ENCODE assay signal across 26 cellular contexts in the genomic region with DNA sequence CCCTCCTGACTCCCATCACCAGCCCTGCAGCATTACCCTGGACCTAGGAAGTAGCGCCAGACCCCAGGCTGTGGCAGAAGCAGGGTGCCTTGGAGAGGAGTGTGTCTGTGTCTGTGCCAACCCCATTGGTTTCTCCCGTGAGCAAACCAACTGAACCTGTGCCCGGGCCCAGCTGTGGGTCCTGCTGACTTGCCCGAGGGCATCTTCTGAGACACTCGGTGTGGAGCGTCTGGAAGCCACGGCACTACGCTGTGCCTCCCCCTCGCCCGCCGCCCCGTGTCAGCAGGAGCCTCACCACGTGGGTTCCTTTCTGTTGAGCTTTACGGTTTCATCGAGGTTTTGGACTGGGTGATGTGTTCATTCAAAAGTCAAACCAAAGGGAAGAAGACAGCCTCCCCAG. TPM values are rescaled to one million over a fixed set of nuclear protein-coding genes. Genes with fewer than 3 reads are reported as not detected.
A peak's percentile ranks its signal among the peaks of the same experiment; 100 is the strongest.
DNase-seq lines count a peak whose midpoint lies in the region; ATAC-seq, FAIRE-seq and TF ChIP-seq lines count a peak whose summit lies in the region.
"Had no signal": no experiment of that assay in that cellular context is flagged by ENCODE, and none has a peak within 500 bp of the region (broad histone marks: within the 10 kb centered on the region; RNA-seq: fewer than 3 reads in every experiment).

No MANE protein-coding gene starts in this region.

- TF ChIP-seq POLR2A in IMR-90 (IDR thresholded peaks at IDR 0.05; ENCODE audit: low read depth, low read length) (no peak), K562 (conservative IDR thresholded peaks at IDR 0.05) (no peak)

- no peak overlapping the region for H3K18ac ChIP-seq in IMR-90 (ENCODE audit: low read depth, low read length)

- CTCF ChIA-PET in IMR-90 (lab: Yijun Ruan, JAX), result no interaction called here
- CTCF ChIA-PET in K562 (lab: Yijun Ruan, JAX; ENCODE audit: low intra/inter-chr PET ratio), result no interaction called here

- intact Hi-C loops in IMR-90 (cut with micrococcal nuclease) (no loop called here), K562 (cut with micrococcal nuclease) (no loop called here), sciatic nerve (cut with DNase I) (no loop called here)

- DNase-seq in IMR-90, result no peak
- DNase-seq in K562 (ENCODE audit: extremely low read depth in 1 of 4, low spot score in 3 of 4), result no peak
- DNase-seq in sciatic nerve (ENCODE audit: low spot score), result no peak
- no peak for DNase-seq in stimulated activated naive CD8-positive, alpha-beta T cell treated with anti-CD3 and anti-CD28 coated beads, Interleukin-15, Interleukin-2, amounts not matched to agents 100 U/mL and 50 U/mL, for 24 hours
- DNase-seq in GM23248, result no peak
- DNase-seq in NCI-H510A (lab: John Stamatoyannopoulos, UW), result no peak
- DNase-seq: Calu3; CD4-positive, alpha-beta memory T cell; COR-L47; DMS53; DMS79 treated with DMSO at 0.1 percent for 48 hours; GF-D8; H9; HFFc6 had no signal

- no peak overlapping the region for H3K23ac ChIP-seq in IMR-90 (ENCODE audit: low read depth, low read length)

- H3K79me1 ChIP-seq in IMR-90 (ENCODE audit: low read depth in 1 of 2, low read length in 2 of 2), result no peaks in the 10 kb centered on the region; a peak in 1 of 4 replicates

- POLR2A ChIA-PET in IMR-90 (lab: Charles Lee; ENCODE audit: unreplicated experiment), result no interaction called here
- POLR2A ChIA-PET in K562 (lab: Yijun Ruan, JAX), result no interaction called here

- no peak overlapping the region for H2BK120ac ChIP-seq in IMR-90 (ENCODE audit: low read depth, low read length)

- no peak overlapping the region for H2AK5ac ChIP-seq in IMR-90 (ENCODE audit: low read depth, low read length)

- no peak overlapping the region for H4K8ac ChIP-seq in IMR-90 (ENCODE audit: low read depth in 2 of 2, low read length in 2 of 2)

- H2AFZ ChIP-seq in IMR-90 (replicated peaks; ENCODE audit: low read length, poor library complexity) (no peak overlapping the region), K562 (ENCODE audit: low read depth, low read length) (no peak overlapping the region), GM23248 (no peak overlapping the region)

- no peaks in the 10 kb centered on the region for H3K79me2 ChIP-seq in K562 (ENCODE audit: control insufficient read depth, insufficient read depth, low read length)
- no peaks in the 10 kb centered on the region for H3K79me2 ChIP-seq in GM23248 (ENCODE audit: insufficient read depth)

- H3K4me1 ChIP-seq in BLaER1 (peaks cover 78% of the 10 kb centered on the region), IMR-90 (ENCODE audit: control insufficient read depth, insufficient read depth, low read length) (no peaks in the 10 kb centered on the region), K562 (replicated peaks in 1 of 2; ENCODE audit: control insufficient read depth in 2 of 2, insufficient read depth in 2 of 2, low read length in 2 of 2) (peaks cover 0 to 15% of the 10 kb centered on the region in 2 experiments; a peak in 1 of 5 replicates), GM23248 (ENCODE audit: insufficient read depth) (no peaks in the 10 kb centered on the region)
- H3K4me1 ChIP-seq in BLaER1 treated with 17β-estradiol and CSF1 and Interleukin-3, amounts not matched to agents 10 nM and 100 nM, result peaks cover 42 to 78% (median 69%) of the 10 kb centered on the region in 10 experiments

- no peak overlapping the region for H4K91ac ChIP-seq in IMR-90 (ENCODE audit: insufficient read depth, low read depth, low read length)

- H3K4me3 ChIP-seq in BLaER1 (no peak overlapping the region), IMR-90 (ENCODE audit: insufficient read depth, low read depth, low read length) (no peak overlapping the region), K562 (no peak overlapping the region), GM23248 (no peak overlapping the region)
- H3K4me3 ChIP-seq in BLaER1 treated with 17β-estradiol and CSF1 and Interleukin-3, amounts not matched to agents 10 nM and 100 nM, result no peak overlapping the region

- no peak overlapping the region for H4K5ac ChIP-seq in IMR-90 (ENCODE audit: low read depth, low read length)

- H3K4ac ChIP-seq in IMR-90 (ENCODE audit: low read depth, low read length), result no peak overlapping the region

- no peaks in the 10 kb centered on the region for H3K9me2 ChIP-seq in GM23248 (ENCODE audit: insufficient read depth)

- FAIRE-seq in K562 (lab: Jason Lieb, UNC), result no peak
- FAIRE-seq: GM12891, GM18507, H1 had no signal

- H3F3A ChIP-seq in GM23248 (ENCODE audit: insufficient read depth), result no peaks in the 10 kb centered on the region

- H3K9me3 ChIP-seq in BLaER1 (0 out of 2 replicates have a peak, but pooled peaks cover 5% of the 10 kb centered on the region), IMR-90 (ENCODE audit: control insufficient read depth, insufficient read depth, low read length) (no peaks in the 10 kb centered on the region), K562 (replicated peaks; ENCODE audit: control insufficient read depth, insufficient read depth, low read depth, low read length) (no peaks in the 10 kb centered on the region), GM23248 (ENCODE audit: low read depth) (no peaks in the 10 kb centered on the region)
- peaks cover 0 to 8% (median 0%) of the 10 kb centered on the region in 11 experiments; a peak in 4 of 22 replicates for H3K9me3 ChIP-seq in BLaER1 treated with 17β-estradiol and CSF1 and Interleukin-3, amounts not matched to agents 10 nM and 100 nM (replicated peaks in 1 of 11)

- in situ Hi-C loops in IMR-90 (cut with MboI; ENCODE audit: low sequenced_read_pairs) (no loop called here), K562 (cut with MboI) (no loop called here), GM23248 (cut with MboI) (no loop called here)

- H3K56ac ChIP-seq in IMR-90 (ENCODE audit: extremely low read depth, insufficient read depth, low read length), result no peak overlapping the region

- TF ChIP-seq CTCF in IMR-90 (conservative IDR thresholded peaks at IDR 0.05; ENCODE audit: low read depth, low read length), result no peak
- no peak for TF ChIP-seq CTCF in K562 (IDR thresholded peaks at IDR 0.05 in 2 of 3, conservative IDR thresholded peaks at IDR 0.05 in 1 of 3; ENCODE audit: insufficient read depth in 2 of 3, low read depth in 1 of 3, low read length in 3 of 3)

- WGBS in IMR-90 (ENCODE audit: extremely low coverage in 2 of 2, insufficient read length in 1 of 2), 2 experiments, result 89% methylated on average over 4 of the region's 15 CpGs; no CpG with 5 or more reads in 1 of the 2 experiments
- WGBS in K562 (ENCODE audit: insufficient coverage, low coverage, missing lambda C conversion rate), result 84% methylated on average over 14 of the region's 15 CpGs
- 89 to 91% methylated on average over 12 to 15 of the region's 15 CpGs for WGBS in GM23248 (ENCODE audit: low coverage in 1 of 2, low lambda C conversion rate in 2 of 2, missing lambda C conversion rate in 2 of 2), 2 experiments

- BruUV-seq in IMR-90 (replicated peaks; lab: Mats Ljungman, UMichigan) (no TSS peak), K562 (replicated peaks; lab: Mats Ljungman, UMichigan) (no TSS peak)

- 0 out of 2 replicates have a peak, but pooled peaks cover 2% of the 10 kb centered on the region for H3K9me1 ChIP-seq in IMR-90 (ENCODE audit: insufficient read depth, low read length)
- no peaks in the 10 kb centered on the region for H3K9me1 ChIP-seq in K562 (ENCODE audit: control insufficient read depth, insufficient read depth, low read length)

- TF ChIP-seq EP300 in K562 (IDR thresholded peaks at IDR 0.05; ENCODE audit: low read length), result no peak

- H2AK9ac ChIP-seq in IMR-90 (replicated peaks; ENCODE audit: low read depth, low read length, poor library complexity), result peak overlapping the region; percentile 58

- ATAC-seq in IMR-90 (ENCODE audit: low read depth) (no peak), K562 (no peak), sciatic nerve (no peak)
- no peak for ATAC-seq in stimulated activated naive CD8-positive, alpha-beta T cell treated with anti-CD3 and anti-CD28 coated beads, Interleukin-15, Interleukin-2, amounts not matched to agents 100 U/mL and 50 U/mL, for 24 hours
- ATAC-seq: HCT116 had no signal

- no peak overlapping the region for H2BK5ac ChIP-seq in IMR-90 (ENCODE audit: low read depth, low read length, poor library complexity, severe bottlenecking)

- H2BK15ac ChIP-seq in IMR-90 (ENCODE audit: low read depth, low read length), result no peak overlapping the region

- no peak overlapping the region for H3K27ac ChIP-seq in BLaER1
- H3K27ac ChIP-seq in BLaER1 treated with 17β-estradiol and CSF1 and Interleukin-3, amounts not matched to agents 10 nM and 100 nM, result peak overlapping the region in 1 of 11 experiments; percentile 12; a peak in 1 of 22 replicates
- H3K27ac ChIP-seq in IMR-90 (ENCODE audit: insufficient read depth, low read length), result no peak overlapping the region
- H3K27ac ChIP-seq in K562 (ENCODE audit: extremely low read depth, low read depth, low read length), result no peak overlapping the region
- H3K27ac ChIP-seq in GM23248, result no peak overlapping the region

- H4K20me1 ChIP-seq in BLaER1 (peaks cover 63% of the 10 kb centered on the region), IMR-90 (ENCODE audit: insufficient read depth, low read length) (no peaks in the 10 kb centered on the region; the same call in 1 of the 2 replicates), K562 (replicated peaks; ENCODE audit: control insufficient read depth, insufficient read depth, low read length) (no peaks in the 10 kb centered on the region), GM23248 (ENCODE audit: insufficient read depth) (no peaks in the 10 kb centered on the region)
- peaks cover 0 to 78% (median 49%) of the 10 kb centered on the region in 11 experiments; a peak in 18 of 22 replicates for H4K20me1 ChIP-seq in BLaER1 treated with 17β-estradiol and CSF1 and Interleukin-3, amounts not matched to agents 10 nM and 100 nM

- peaks cover 56% of the 10 kb centered on the region for H3K36me3 ChIP-seq in BLaER1
- peaks cover 21 to 58% (median 46%) of the 10 kb centered on the region in 11 experiments for H3K36me3 ChIP-seq in BLaER1 treated with 17β-estradiol and CSF1 and Interleukin-3, amounts not matched to agents 10 nM and 100 nM
- H3K36me3 ChIP-seq in IMR-90 (ENCODE audit: control insufficient read depth, insufficient read depth, low read length), result peaks cover 24% of the 10 kb centered on the region
- H3K36me3 ChIP-seq in K562 (ENCODE audit: control insufficient read depth, insufficient read depth, low read length), result peaks cover 73% of the 10 kb centered on the region; the same call in 2 of the 3 replicates
- H3K36me3 ChIP-seq in GM23248 (ENCODE audit: low read depth), result no peaks in the 10 kb centered on the region; the same call in 1 of the 2 replicates

- H3K4me2 ChIP-seq in BLaER1, result peak overlapping the region; percentile 73
- H3K4me2 ChIP-seq in BLaER1 treated with 17β-estradiol and CSF1 and Interleukin-3, amounts not matched to agents 10 nM and 100 nM, result peak overlapping the region; percentile 12 to 89 (median 68)
- no peak overlapping the region for H3K4me2 ChIP-seq in IMR-90 (ENCODE audit: low read depth, low read length)
- no peak overlapping the region for H3K4me2 ChIP-seq in K562 (ENCODE audit: insufficient read depth, low read length)
- H3K4me2 ChIP-seq in GM23248 (ENCODE audit: unreplicated experiment), result no peak overlapping the region

- H3K14ac ChIP-seq in IMR-90 (replicated peaks; ENCODE audit: low read depth, low read length), result no peak overlapping the region

- 0 out of 2 replicates have a peak overlapping the region, but pooled peaks have one; percentile 0 for H3K9ac ChIP-seq in BLaER1
- peak overlapping the region in 2 of 11 experiments; percentile 39 to 47; a peak in 5 of 22 replicates for H3K9ac ChIP-seq in BLaER1 treated with 17β-estradiol and CSF1 and Interleukin-3, amounts not matched to agents 10 nM and 100 nM
- H3K9ac ChIP-seq in IMR-90 (ENCODE audit: low read depth, low read length), result no peak overlapping the region
- H3K9ac ChIP-seq in K562 (ENCODE audit: insufficient read depth in 1 of 2, low read depth in 2 of 2, low read length in 2 of 2), result no peak overlapping the region; a peak in 1 of 4 replicates
- H3K9ac ChIP-seq in GM23248, result no peak overlapping the region

- dilution Hi-C loops in IMR-90 (cut with HindIII; ENCODE audit: low sequenced_read_pairs, unreplicated experiment), result no loop called here

- no peaks in the 10 kb centered on the region for H3K27me3 ChIP-seq in BLaER1
- peaks cover 0 to 30% (median 0%) of the 10 kb centered on the region in 11 experiments; a peak in 8 of 22 replicates for H3K27me3 ChIP-seq in BLaER1 treated with 17β-estradiol and CSF1 and Interleukin-3, amounts not matched to agents 10 nM and 100 nM
- H3K27me3 ChIP-seq in IMR-90 (ENCODE audit: control insufficient read depth, insufficient read depth, low read length), result no peaks in the 10 kb centered on the region
- no peaks in the 10 kb centered on the region for H3K27me3 ChIP-seq in K562 (ENCODE audit: control insufficient read depth in 2 of 2, insufficient read depth in 2 of 2, low read length in 2 of 2)
- no peaks in the 10 kb centered on the region for H3K27me3 ChIP-seq in GM23248 (replicated peaks; ENCODE audit: insufficient read depth)

- TF ChIP-seq RAD21 in IMR-90 (IDR thresholded peaks at IDR 0.05; ENCODE audit: low read length) (no peak), K562 (CRISPR knock-in tag; conservative IDR thresholded peaks at IDR 0.05 in 1 of 2, IDR thresholded peaks at IDR 0.05 in 1 of 2) (no peak)

- no peak overlapping the region for H2BK20ac ChIP-seq in IMR-90 (ENCODE audit: low read depth, low read length)

RNA-seq across cellular contexts. Expression of a gene that starts 27.8 kb away (rescaled TPM):
- total RNA-seq in IMR-90 (2012; rRNA removed) (not detected in 2 replicates), K562 (2014; rRNA removed) (not detected in 2 replicates), K562 (2014; rRNA removed; fragmentation: Illumina TruSeq; extraction: Trizol) (not detected in 2 replicates), K562 (2015; rRNA removed; fragmentation: Illumina TruSeq; extraction: Trizol) (not detected in 2 replicates), K562 (2021) (not detected in 2 replicates), sciatic nerve (not detected)
- polyA plus RNA-seq in IMR-90 (2012; rRNA removed) (not detected in 2 replicates), K562 (2011; rRNA removed) (not detected in 2 replicates), K562 (2014; fragmentation: Illumina TruSeq; extraction: Trizol) (not detected in 2 replicates), K562 (2014; fragmentation: Nextera tagmentation; extraction: Ambion mirVana) (not detected), K562 (2014; rRNA removed) (not detected in 2 replicates), GM23248 (2016; fragmentation: Nextera tagmentation; extraction: Ambion mirVana) (0.11 TPM in 1 of 2 replicates, not detected in the other)
- not detected in 2 replicates for polyA plus RNA-seq in IMR-90 (2012; cell fraction: cytosol; rRNA removed)
- 0.07 TPM in 1 of 2 replicates, not detected in the other for polyA plus RNA-seq in IMR-90 (2012; cell fraction: nucleus; rRNA removed; ENCODE audit: low replicate concordance)
- total RNA-seq in K562 (2011; cell fraction: chromatin; rRNA removed; ENCODE audit: low replicate concordance), result not detected in 2 replicates
- total RNA-seq in K562 (2011; cell fraction: nucleolus; rRNA removed), result not detected in 2 replicates
- total RNA-seq in K562 (2011; cell fraction: nucleoplasm; rRNA removed), result not detected in 2 replicates
- polyA plus RNA-seq in K562 (2011; cell fraction: cytosol; rRNA removed), result not detected in 2 replicates
- not detected in 2 replicates for polyA plus RNA-seq in K562 (2011; cell fraction: nucleus; rRNA removed)
- 0.07 TPM in 2 replicates for polyA plus RNA-seq in K562 (2012)
- polyA minus RNA-seq in K562 (2011; rRNA and poly(A)+ RNA removed), result not detected in 2 replicates
- not detected in 2 replicates for polyA minus RNA-seq in K562 (2011; cell fraction: cytosol; rRNA and poly(A)+ RNA removed)
- not detected in 2 replicates for polyA minus RNA-seq in K562 (2011; cell fraction: nucleus; rRNA and poly(A)+ RNA removed)
- total RNA-seq in GM23248 (2014; rRNA removed; shearing (Covaris generic)), result not detected in 2 replicates
- total RNA-seq: A172; A673; Calu3; CD4-positive, alpha-beta memory T cell; Daoy; G401; H1; H9; HFFc6 had no signal
- polyA plus RNA-seq: BJ; CD14-positive monocyte; CD4-positive, alpha-beta memory T cell; H1 had no signal

Comparison
In these comparisons a context has a peak if more than half of its experiments do, and no peak if none do; other contexts are left out.
1. H3K4me2 ChIP-seq: peak in BLaER1 (single experiment) and BLaER1 treated with 17β-estradiol and CSF1 and Interleukin-3, amounts not matched to agents 10 nM and 100 nM (11 of 11); none in IMR-90 (single experiment), K562 (single experiment) and GM23248 (single experiment).